1 cellular context compared by ENCODE assay signal in genomic region chr2:9573840-9574239, GRCh38.
TF ChIP-seq lines count a peak whose summit lies in the region.

No MANE protein-coding gene starts in this region.

TF ChIP-seq in HepG2, 621 proteins besides CTCF, POLR2A, EP300 and RAD21:
- TF ChIP-seq ZNF770 (CRISPR knock-in tag; IDR thresholded peaks at IDR 0.05) (peak; percentile 62; the same call in 1 of the 2 replicates), ZNF121 (CRISPR knock-in tag; IDR thresholded peaks at IDR 0.05) (peak; percentile 77; the same call in 1 of the 2 replicates), ATF5 (CRISPR knock-in tag; IDR thresholded peaks at IDR 0.05; ENCODE audit: low read depth) (no peak), GTF2F1 (IDR thresholded peaks at IDR 0.05; ENCODE audit: low read length) (no peak), NR2F1 (CRISPR knock-in tag; IDR thresholded peaks at IDR 0.05) (peak in 1 of 2 experiments; percentile 38; a peak in 2 of 4 replicates)
